24 cellular contexts compared by ENCODE assay signal in genomic region chr20:62993856-62994494, GRCh38. TPM values are rescaled to one million over a fixed set of nuclear protein-coding genes. Genes with fewer than 3 reads are reported as not detected.
"Had no signal": no experiment of that assay in that cellular context is flagged by ENCODE, and none has a peak within 500 bp of the region (broad histone marks: within the 10 kb centered on the region; RNA-seq: fewer than 3 reads in every experiment).

No MANE protein-coding gene starts in this region.

- H3K9me3 Mint-ChIP-seq: activated CD4-positive, alpha-beta memory T cell treated with anti-CD3 and anti-CD28 coated beads for 36 hours; activated CD4-positive, alpha-beta T cell treated with anti-CD3 and anti-CD28 coated beads, Interleukin-2, amount 10 ng/mL, durations not matched to agents 7 days and 5 days; activated naive CD4-positive, alpha-beta T cell treated with anti-CD3 and anti-CD28 coated beads for 36 hours; activated T-cell treated with anti-CD3 and anti-CD28 coated beads, Interleukin-2, amount 50 U/mL, for 4 hours had no signal

- ATAC-seq: activated T-cell treated with anti-CD3 and anti-CD28 coated beads, Interleukin-2, amount 50 U/mL, for 4 hours; T-helper 17 cell had no signal

- H3K9me3 ChIP-seq: Peyer's patch had no signal

- H3K27ac Mint-ChIP-seq: activated CD4-positive, alpha-beta memory T cell treated with anti-CD3 and anti-CD28 coated beads for 36 hours; activated CD4-positive, alpha-beta T cell treated with anti-CD3 and anti-CD28 coated beads, Interleukin-2, amount 10 ng/mL, durations not matched to agents 7 days and 5 days; activated naive CD4-positive, alpha-beta T cell treated with anti-CD3 and anti-CD28 coated beads for 36 hours; activated naive CD8-positive, alpha-beta T cell; T-helper 17 cell had no signal

- H3K4me1 ChIP-seq: Peyer's patch had no signal

- H3K36me3 Mint-ChIP-seq: activated CD4-positive, alpha-beta memory T cell treated with anti-CD3 and anti-CD28 coated beads for 36 hours; activated naive CD8-positive, alpha-beta T cell had no signal

- FAIRE-seq: TTC549 had no signal

- H3K4me3 Mint-ChIP-seq: activated CD4-positive, alpha-beta memory T cell treated with anti-CD3 and anti-CD28 coated beads for 36 hours; activated CD4-positive, alpha-beta T cell treated with anti-CD3 and anti-CD28 coated beads, Interleukin-2, amount 10 ng/mL, durations not matched to agents 7 days and 5 days; activated naive CD4-positive, alpha-beta T cell treated with anti-CD3 and anti-CD28 coated beads for 36 hours; activated naive CD8-positive, alpha-beta T cell; activated T-cell treated with anti-CD3 and anti-CD28 coated beads, Interleukin-2, amount 50 U/mL, for 4 hours; T-helper 17 cell had no signal

- H3K27me3 ChIP-seq: Peyer's patch had no signal

- H3K4me3 ChIP-seq: Peyer's patch had no signal

- H3K36me3 ChIP-seq: Peyer's patch had no signal

- DNase-seq: activated CD4-positive, alpha-beta memory T cell treated with anti-CD3 and anti-CD28 coated beads for 36 hours; activated CD4-positive, alpha-beta T cell treated with anti-CD3 and anti-CD28 coated beads, Interleukin-2, amount 10 ng/mL, durations not matched to agents 7 days and 5 days; activated CD4-positive, CD25-positive, alpha-beta regulatory T cell; activated CD8-positive, alpha-beta memory T cell treated with anti-CD3 and anti-CD28 coated beads for 24 hours; activated effector memory CD4-positive, alpha-beta T cell treated with anti-CD3 and anti-CD28 coated beads, Interleukin-2, amount 50 U/mL, for 16 hours; activated naive CD4-positive, alpha-beta T cell treated with anti-CD3 and anti-CD28 coated beads for 36 hours; activated T-cell treated with anti-CD3 and anti-CD28 coated beads, Interleukin-2, amount 50 U/mL, for 4 hours; caudate nucleus; NCI-H1092; NCI-H1417; NCI-H2029; NCI-H2107; NCI-H446 treated with DMSO at 0.1 percent for 48 hours; NCI-H526 treated with DMSO at 0.1 percent for 48 hours; Peyer's patch; SHP77 treated with DMSO at 0.1 percent for 48 hours; T-helper 17 cell; T-helper 9 cell had no signal

- H3K27ac ChIP-seq: KMS-11, Peyer's patch, RWPE1 had no signal

RNA-seq across cellular contexts. Expression of gene BHLHE23, which starts 12.8 kb away (rescaled TPM):
- total RNA-seq: activated CD4-positive, alpha-beta memory T cell treated with anti-CD3 and anti-CD28 coated beads for 36 hours; activated CD4-positive, alpha-beta T cell treated with anti-CD3 and anti-CD28 coated beads, Interleukin-2, amount 10 ng/mL, durations not matched to agents 7 days and 5 days; activated naive CD4-positive, alpha-beta T cell treated with anti-CD3 and anti-CD28 coated beads for 36 hours; activated T-cell treated with anti-CD3 and anti-CD28 coated beads, Interleukin-2, amount 50 U/mL, for 4 hours; MCF 10A; Peyer's patch; T-helper 17 cell had no signal
- polyA plus RNA-seq: adipose tissue had no signal
